ENCODE assay signal across 18 cellular contexts in the genomic region with DNA sequence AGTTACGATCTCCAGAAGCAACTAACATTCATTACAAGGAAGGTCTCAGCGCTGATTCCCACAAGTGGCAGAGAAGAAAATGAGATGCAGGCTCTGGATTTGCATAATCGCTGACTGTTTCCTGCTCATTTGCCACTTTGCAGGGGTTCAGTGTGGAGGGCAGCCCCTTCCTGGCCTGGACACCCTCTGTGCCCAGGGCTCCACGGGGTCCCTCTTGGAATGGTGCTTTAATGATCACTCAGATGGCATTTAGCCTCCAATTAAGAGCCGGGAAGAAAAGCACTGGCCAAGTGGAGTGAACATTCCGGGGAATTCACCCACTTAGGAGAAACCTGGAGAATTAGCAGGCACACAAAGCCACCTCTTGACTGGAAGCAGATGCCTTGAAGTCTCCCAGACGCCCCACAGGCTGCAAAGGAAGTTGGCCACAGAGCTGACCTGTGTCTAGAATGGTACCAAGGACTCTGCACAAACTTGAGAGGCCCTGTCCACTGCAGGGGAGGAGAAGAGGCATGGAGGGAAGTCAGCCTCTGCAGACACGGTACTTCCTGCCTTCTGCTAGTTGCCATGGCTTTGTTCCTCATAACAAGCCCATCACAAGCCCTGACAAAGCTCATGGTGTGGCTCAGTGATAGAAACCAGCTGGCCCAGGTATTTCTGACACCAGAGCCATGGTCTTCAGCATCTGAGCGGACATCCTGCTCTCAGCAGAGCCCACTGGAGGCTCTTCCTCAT.
DNase-seq lines count a peak whose midpoint lies in the region; ATAC-seq and TF ChIP-seq lines count a peak whose summit lies in the region.
"Had no signal": no experiment of that assay in that cellular context is flagged by ENCODE, and none has a peak within 500 bp of the region (broad histone marks: within the 10 kb centered on the region; RNA-seq: fewer than 3 reads in every experiment).

No MANE protein-coding gene starts in this region.

- no TSS peak for BruUV-seq in OCI-LY7 (replicated peaks; lab: Mats Ljungman, UMichigan)

- H3K27ac Mint-ChIP-seq in stimulated activated naive B cell treated with anti-CD40 and anti-IgM and Interleukin-4, amounts not matched to agents 10 μg/mL and 1 μg/mL and 100 μg/mL, for 72 hours: no peak overlapping the region
- no peak overlapping the region for H3K27ac Mint-ChIP-seq in naive thymus-derived CD8-positive, alpha-beta T cell
- H3K27ac Mint-ChIP-seq in CD8-positive, alpha-beta T cell: no peak overlapping the region
- H3K27ac Mint-ChIP-seq: activated T-cell treated with anti-CD3 and anti-CD28 coated beads, Interleukin-2, amount 50 U/mL, for 72 hours; CD4-positive, alpha-beta memory T cell; natural killer cell treated with Interleukin-12 subunit alpha and Interleukin-12 subunit beta and Interleukin-15 and Interleukin-18, amount 100 ng/mL, for 72 hours; T-helper 2 cell treated with Interferon-gamma antibody and Interleukin-4, amounts not matched to agents 5 μg/mL and 100 μg/mL, for 36 hours had no signal

- H3K27me3 Mint-ChIP-seq in stimulated activated naive B cell treated with anti-CD40 and anti-IgM and Interleukin-4, amounts not matched to agents 10 μg/mL and 1 μg/mL and 100 μg/mL, for 72 hours: no peaks in the 10 kb centered on the region
- H3K27me3 Mint-ChIP-seq in naive thymus-derived CD8-positive, alpha-beta T cell: peaks cover 0 to 12% (median 6%) of the 10 kb centered on the region in 5 donors
- H3K27me3 Mint-ChIP-seq in CD8-positive, alpha-beta T cell (ENCODE audit: low read depth): no peaks in the 10 kb centered on the region

- no peaks in the 10 kb centered on the region for H4K20me1 ChIP-seq in OCI-LY7 (ENCODE audit: insufficient read depth, low read length)

- H3K4me3 ChIP-seq in OCI-LY7 (ENCODE audit: low read depth, low read length, poor library complexity, severe bottlenecking): no peak overlapping the region
- H3K4me3 ChIP-seq in CD8-positive, alpha-beta T cell (ENCODE audit: low read depth, low read length): no peak overlapping the region

- ATAC-seq in esophagus mucosa: peak; percentile 49
- peak; percentile 38 to 53 for ATAC-seq in stimulated activated naive B cell treated with anti-CD40 and anti-IgM and Interleukin-4, amounts not matched to agents 10 μg/mL and 1 μg/mL and 100 μg/mL, for 72 hours (replicated peaks)
- ATAC-seq in HG03460 (IDR thresholded peaks at IDR 0.05; ENCODE audit: unreplicated experiment): no peak
- no peak for ATAC-seq in naive thymus-derived CD8-positive, alpha-beta T cell
- no peak for ATAC-seq in CD8-positive, alpha-beta T cell
- ATAC-seq: activated T-cell treated with anti-CD3 and anti-CD28 coated beads, Interleukin-2, amount 50 U/mL, for 72 hours; left lobe of liver; natural killer cell treated with Interleukin-12 subunit alpha and Interleukin-12 subunit beta and Interleukin-15 and Interleukin-18, amount 100 ng/mL, for 72 hours; right cardiac atrium had no signal

- intact Hi-C loops in OCI-LY7 (cut with micrococcal nuclease; ENCODE audit: unreplicated experiment): no loop called here
- intact Hi-C loops in CD8-positive, alpha-beta T cell (cut with DNase I, micrococcal nuclease): no loop called here

- H3K4me2 ChIP-seq in OCI-LY7 (ENCODE audit: low read length): peak overlapping the region; percentile 48

- CTCF ChIA-PET in OCI-LY7 (lab: Charles Lee; ENCODE audit: unreplicated experiment): no interaction called here
- CTCF ChIA-PET in CD8-positive, alpha-beta T cell (lab: Charles Lee): interaction anchor here (0.6 kb wide), 1 partner anchor 139 kb away, joined by 3 read pairs; no protein-coding TSS in a partner anchor

- H3K9me3 Mint-ChIP-seq in stimulated activated naive B cell treated with anti-CD40 and anti-IgM and Interleukin-4, amounts not matched to agents 10 μg/mL and 1 μg/mL and 100 μg/mL, for 72 hours: no peaks in the 10 kb centered on the region
- H3K9me3 Mint-ChIP-seq in naive thymus-derived CD8-positive, alpha-beta T cell: no peaks in the 10 kb centered on the region
- no peaks in the 10 kb centered on the region for H3K9me3 Mint-ChIP-seq in CD8-positive, alpha-beta T cell
- H3K9me3 Mint-ChIP-seq: activated T-cell treated with anti-CD3 and anti-CD28 coated beads, Interleukin-2, amount 50 U/mL, for 72 hours; natural killer cell treated with Interleukin-12 subunit alpha and Interleukin-12 subunit beta and Interleukin-15 and Interleukin-18, amount 100 ng/mL, for 72 hours; T-helper 2 cell treated with Interferon-gamma antibody and Interleukin-4, amounts not matched to agents 5 μg/mL and 100 μg/mL, for 36 hours had no signal

- H3K36me3 ChIP-seq in OCI-LY7 (ENCODE audit: insufficient read depth, low read length): no peaks in the 10 kb centered on the region; the same call in 1 of the 2 replicates
- no peaks in the 10 kb centered on the region for H3K36me3 ChIP-seq in CD8-positive, alpha-beta T cell (ENCODE audit: insufficient read depth, low read length)

- H3K27me3 ChIP-seq in CD8-positive, alpha-beta T cell (ENCODE audit: insufficient read depth, low read length): no peaks in the 10 kb centered on the region

- H3K36me3 Mint-ChIP-seq in stimulated activated naive B cell treated with anti-CD40 and anti-IgM and Interleukin-4, amounts not matched to agents 10 μg/mL and 1 μg/mL and 100 μg/mL, for 72 hours: no peaks in the 10 kb centered on the region
- H3K36me3 Mint-ChIP-seq in naive thymus-derived CD8-positive, alpha-beta T cell: no peaks in the 10 kb centered on the region
- H3K36me3 Mint-ChIP-seq in CD8-positive, alpha-beta T cell: no peaks in the 10 kb centered on the region
- H3K36me3 Mint-ChIP-seq: CD4-positive, alpha-beta memory T cell; natural killer cell treated with Interleukin-12 subunit alpha and Interleukin-12 subunit beta and Interleukin-15 and Interleukin-18, amount 100 ng/mL, for 72 hours had no signal

- no peaks in the 10 kb centered on the region for H3K79me2 ChIP-seq in OCI-LY7 (ENCODE audit: insufficient read depth, low read depth, low read length)

- H2AFZ ChIP-seq in OCI-LY7 (ENCODE audit: low read length): peak overlapping the region; percentile 94

- H3K27ac ChIP-seq in OCI-LY7 (ENCODE audit: low read depth, low read length, poor library complexity, severe bottlenecking): peak overlapping the region; percentile 34
- no peak overlapping the region for H3K27ac ChIP-seq in CD8-positive, alpha-beta T cell (ENCODE audit: low read depth, low read length)

- no peaks in the 10 kb centered on the region for H3K9me2 ChIP-seq in OCI-LY7 (ENCODE audit: insufficient read depth, low read length)

- DNase-seq in NCI-H748 (lab: John Stamatoyannopoulos, UW; ENCODE audit: unreplicated experiment): peak; percentile 2
- no peak for DNase-seq in NCI-H748 treated with DMSO at 0.1 percent for 48 hours (lab: John Stamatoyannopoulos, UW)
- DNase-seq in OCI-LY7 (ENCODE audit: low spot score): peak; percentile 74
- no peak for DNase-seq in stimulated activated naive B cell treated with anti-CD40 and anti-IgM and Interleukin-4, amounts not matched to agents 10 μg/mL and 1 μg/mL and 100 μg/mL, for 72 hours
- no peak for DNase-seq in naive thymus-derived CD8-positive, alpha-beta T cell
- DNase-seq in CD8-positive, alpha-beta T cell: no peak
- DNase-seq: activated CD4-positive, alpha-beta T cell treated with anti-CD3 and anti-CD28 coated beads, Interleukin-2, amount 50 U/mL, for 1 hour; activated T-cell treated with anti-CD3 and anti-CD28 coated beads, Interleukin-2, amount 50 U/mL, for 72 hours; CD4-positive, alpha-beta memory T cell; GF-D8; NCI-H524; right cardiac atrium; stimulated activated CD4-positive, alpha-beta T cell treated with anti-CD3 and anti-CD28 coated beads, Interleukin-2, amount 100 ng/mL, for 48 hours had no signal

- no peak for TF ChIP-seq CTCF in OCI-LY7 (conservative IDR thresholded peaks at IDR 0.05; ENCODE audit: low read length)
- TF ChIP-seq CTCF in CD8-positive, alpha-beta T cell (IDR thresholded peaks at IDR 0.05): no peak

- peaks cover 33% of the 10 kb centered on the region for H3K4me1 ChIP-seq in OCI-LY7 (ENCODE audit: insufficient read depth, low read length, poor library complexity, severe bottlenecking)
- H3K4me1 ChIP-seq in CD8-positive, alpha-beta T cell (ENCODE audit: insufficient read depth, low read length): no peaks in the 10 kb centered on the region

- peaks cover 0 to 3% of the 10 kb centered on the region in 2 donors for H3K4me1 Mint-ChIP-seq in stimulated activated naive B cell treated with anti-CD40 and anti-IgM and Interleukin-4, amounts not matched to agents 10 μg/mL and 1 μg/mL and 100 μg/mL, for 72 hours
- H3K4me1 Mint-ChIP-seq in naive thymus-derived CD8-positive, alpha-beta T cell: peaks cover 0 to 4% (median 1%) of the 10 kb centered on the region in 4 donors
- H3K4me1 Mint-ChIP-seq in CD8-positive, alpha-beta T cell (ENCODE audit: low read depth): no peaks in the 10 kb centered on the region
- H3K4me1 Mint-ChIP-seq: CD4-positive, alpha-beta memory T cell had no signal

- H3K9me3 ChIP-seq in OCI-LY7 (ENCODE audit: low read length): no peaks in the 10 kb centered on the region
- no peaks in the 10 kb centered on the region for H3K9me3 ChIP-seq in CD8-positive, alpha-beta T cell (ENCODE audit: low read length)

- H3K4me3 Mint-ChIP-seq in stimulated activated naive B cell treated with anti-CD40 and anti-IgM and Interleukin-4, amounts not matched to agents 10 μg/mL and 1 μg/mL and 100 μg/mL, for 72 hours: no peak overlapping the region
- no peak overlapping the region for H3K4me3 Mint-ChIP-seq in naive thymus-derived CD8-positive, alpha-beta T cell
- H3K4me3 Mint-ChIP-seq in CD8-positive, alpha-beta T cell: no peak overlapping the region
- H3K4me3 Mint-ChIP-seq: activated T-cell treated with anti-CD3 and anti-CD28 coated beads, Interleukin-2, amount 50 U/mL, for 72 hours; CD4-positive, alpha-beta memory T cell; natural killer cell treated with Interleukin-12 subunit alpha and Interleukin-12 subunit beta and Interleukin-15 and Interleukin-18, amount 100 ng/mL, for 72 hours; T-helper 2 cell treated with Interferon-gamma antibody and Interleukin-4, amounts not matched to agents 5 μg/mL and 100 μg/mL, for 36 hours had no signal

- POLR2A ChIA-PET in OCI-LY7 (lab: Charles Lee): interaction anchor here (0.6 kb wide), 2 partner anchors 9 to 25 kb away, joined by 3 to 7 read pairs; no protein-coding TSS in a partner anchor
- POLR2A ChIA-PET in naive thymus-derived CD8-positive, alpha-beta T cell (lab: Charles Lee): no interaction called here
- POLR2A ChIA-PET in CD8-positive, alpha-beta T cell (lab: Charles Lee): no interaction called here

Comparison
In these comparisons a context has a peak if more than half of its experiments do, and no peak if none do; other contexts are left out.
1. DNase-seq: peak in NCI-H748 (single experiment) and OCI-LY7 (single experiment); none in NCI-H748 treated with DMSO at 0.1 percent for 48 hours (single experiment), stimulated activated naive B cell treated with anti-CD40 and anti-IgM and Interleukin-4, amounts not matched to agents 10 μg/mL and 1 μg/mL and 100 μg/mL, for 72 hours (single experiment), naive thymus-derived CD8-positive, alpha-beta T cell (0 of 10) and CD8-positive, alpha-beta T cell (0 of 7).
2. ATAC-seq: peak in esophagus mucosa (single experiment) and stimulated activated naive B cell treated with anti-CD40 and anti-IgM and Interleukin-4, amounts not matched to agents 10 μg/mL and 1 μg/mL and 100 μg/mL, for 72 hours (2 of 2); none in HG03460 (single experiment), naive thymus-derived CD8-positive, alpha-beta T cell (0 of 2) and CD8-positive, alpha-beta T cell (single experiment).